In the genomic region with DNA sequence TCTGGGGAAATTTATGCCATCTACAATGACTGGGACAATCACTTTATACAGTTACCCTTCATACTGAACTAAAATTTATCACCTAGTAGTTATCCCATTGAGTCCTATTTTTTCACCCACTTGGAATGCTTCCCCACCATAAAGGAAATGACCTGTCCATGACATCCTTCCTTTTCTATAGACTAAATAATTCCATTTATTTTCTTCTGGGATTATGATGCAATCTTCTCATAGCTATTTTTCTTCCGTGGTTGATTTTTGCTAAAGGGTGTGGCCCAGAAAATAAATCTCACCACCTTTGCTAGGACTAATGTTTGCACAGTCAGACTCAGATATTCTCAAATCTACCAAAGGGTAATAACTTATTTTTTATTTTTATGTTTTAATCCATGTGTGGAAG, we compare ENCODE assay signal across 3 cellular contexts.
TF ChIP-seq lines count a peak whose summit lies in the region.

No MANE protein-coding gene starts in this region.

TF ChIP-seq in HepG2, 621 proteins besides CTCF, POLR2A, EP300 and RAD21:
- TF ChIP-seq ZNF101 (CRISPR knock-in tag; IDR thresholded peaks at IDR 0.05; ENCODE audit: borderline replicate concordance, low read depth) (no peak), SRSF1 (optimal IDR thresholded peaks at IDR 0.05; ENCODE audit: low read depth, low read length) (no peak), FOXO1 (CRISPR knock-in tag; IDR thresholded peaks at IDR 0.05) (no peak), POGZ (CRISPR knock-in tag; IDR thresholded peaks at IDR 0.05) (no peak), ZBTB7B (CRISPR knock-in tag; IDR thresholded peaks at IDR 0.05) (no peak), CEBPB (IDR thresholded peaks at IDR 0.05; ENCODE audit: borderline replicate concordance, low read depth, low read length) (peak; percentile 8; the same call in 1 of the 2 replicates), THYN1 (CRISPR knock-in tag; IDR thresholded peaks at IDR 0.05; ENCODE audit: borderline replicate concordance, low read depth) (no peak), ATF7 (IDR thresholded peaks at IDR 0.05) (0 out of 2 replicates have a peak, but pooled peaks have one; percentile 15), ATF7 (CRISPR knock-in tag; IDR thresholded peaks at IDR 0.05) (no peak), ZNF773 (CRISPR knock-in tag; IDR thresholded peaks at IDR 0.05; ENCODE audit: borderline replicate concordance) (no peak), GATA4 (IDR thresholded peaks at IDR 0.05; ENCODE audit: borderline replicate concordance, low read depth) (no peak), REPIN1 (CRISPR knock-in tag; IDR thresholded peaks at IDR 0.05; ENCODE audit: borderline replicate concordance, low read depth) (no peak)
- TF ChIP-seq, protein P1, sequence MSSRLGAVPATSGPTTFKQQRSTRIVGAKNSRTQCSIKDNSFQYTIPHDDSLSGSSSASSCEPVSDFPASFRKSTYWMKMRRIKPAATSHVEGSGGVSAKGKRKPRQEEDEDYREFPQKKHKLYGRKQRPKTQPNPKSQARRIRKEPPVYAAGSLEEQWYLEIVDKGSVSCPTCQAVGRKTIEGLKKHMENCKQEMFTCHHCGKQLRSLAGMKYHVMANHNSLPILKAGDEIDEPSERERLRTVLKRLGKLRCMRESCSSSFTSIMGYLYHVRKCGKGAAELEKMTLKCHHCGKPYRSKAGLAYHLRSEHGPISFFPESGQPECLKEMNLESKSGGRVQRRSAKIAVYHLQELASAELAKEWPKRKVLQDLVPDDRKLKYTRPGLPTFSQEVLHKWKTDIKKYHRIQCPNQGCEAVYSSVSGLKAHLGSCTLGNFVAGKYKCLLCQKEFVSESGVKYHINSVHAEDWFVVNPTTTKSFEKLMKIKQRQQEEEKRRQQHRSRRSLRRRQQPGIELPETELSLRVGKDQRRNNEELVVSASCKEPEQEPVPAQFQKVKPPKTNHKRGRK (CRISPR knock-in tag; IDR thresholded peaks at IDR 0.05), result no peak

TF ChIP-seq in IMR-90, 13 proteins besides CTCF, POLR2A, EP300 and RAD21:
- TF ChIP-seq CEBPB (IDR thresholded peaks at IDR 0.05; ENCODE audit: low read depth, low read length) (peak; percentile 78), MXI1 (IDR thresholded peaks at IDR 0.05; ENCODE audit: borderline replicate concordance, low read depth, low read length) (no peak), SMC3 (IDR thresholded peaks at IDR 0.05; ENCODE audit: low read depth, low read length) (no peak), RFX5 (IDR thresholded peaks at IDR 0.05; ENCODE audit: low read depth, low read length) (no peak), RCOR1 (IDR thresholded peaks at IDR 0.05; ENCODE audit: insufficient replicate concordance, low read length) (no peak)

TF ChIP-seq in endothelial cell of umbilical vein, 7 proteins besides CTCF, POLR2A, EP300 and RAD21:
- no peak for TF ChIP-seq MYC (IDR thresholded peaks at IDR 0.05; ENCODE audit: low read depth, low read length)
- peak; percentile 20 for TF ChIP-seq FOS (IDR thresholded peaks at IDR 0.05; ENCODE audit: borderline replicate concordance, insufficient read depth, low read length)
